30 cellular contexts compared by ENCODE assay signal in genomic region chr15:31082771-31083393, GRCh38. TPM values are rescaled to one million over a fixed set of nuclear protein-coding genes. Genes with fewer than 3 reads are reported as not detected.
DNase-seq lines count a peak whose midpoint lies in the region; ATAC-seq, FAIRE-seq and TF ChIP-seq lines count a peak whose summit lies in the region.
"Had no signal": no experiment of that assay in that cellular context is flagged by ENCODE, and none has a peak within 500 bp of the region (broad histone marks: within the 10 kb centered on the region; RNA-seq: fewer than 3 reads in every experiment).

No MANE protein-coding gene starts in this region.

- no peak for TF ChIP-seq CTCF in pancreas (IDR thresholded peaks at IDR 0.05)
- no peak for TF ChIP-seq CTCF in gastrocnemius medialis (IDR thresholded peaks at IDR 0.05 in 4 of 5, conservative IDR thresholded peaks at IDR 0.05 in 1 of 5)
- TF ChIP-seq CTCF in ovary (IDR thresholded peaks at IDR 0.05) = no peak

- H3K9me3 ChIP-seq in pancreas (no peaks in the 10 kb centered on the region), gastrocnemius medialis (no peaks in the 10 kb centered on the region), ovary (no peaks in the 10 kb centered on the region)
- H3K9me3 ChIP-seq: MG63, tibial artery had no signal

- in situ Hi-C loops in gastrocnemius medialis (cut with MboI; ENCODE audit: low sequenced_read_pairs in 4 of 4) = no loop called here

- no peaks in the 10 kb centered on the region for H3K36me3 ChIP-seq in pancreas
- H3K36me3 ChIP-seq in gastrocnemius medialis = no peaks in the 10 kb centered on the region
- no peaks in the 10 kb centered on the region for H3K36me3 ChIP-seq in ovary
- H3K36me3 ChIP-seq: MG63, tibial artery had no signal

- DNase-seq in DMS79 treated with DMSO at 0.1 percent for 48 hours (lab: John Stamatoyannopoulos, UW) = peak; percentile 17
- DNase-seq in DMS79 (lab: John Stamatoyannopoulos, UW) = no peak
- peak; percentile 39 for DNase-seq in RPMI7951 (ENCODE audit: low read depth)
- DNase-seq in fibroblast of gingiva (ENCODE audit: low read depth) = peak; percentile 23
- DNase-seq in pancreas = no peak
- no peak for DNase-seq in gastrocnemius medialis
- no peak for DNase-seq in ovary
- DNase-seq in inferior parietal cortex (ENCODE audit: extremely low spot score) = no peak
- DNase-seq: activated B cell treated with CpG ODN at 0.5 μM for 24 hours; activated CD4-positive, alpha-beta T cell treated with anti-CD3 and anti-CD28 coated beads, Interleukin-2, amount 50 U/mL, for 48 hours; activated effector memory CD4-positive, alpha-beta T cell treated with Interleukin-2 at 50 U/mL for 16 hours; cortex of kidney; foreskin melanocyte; hippocampal formation; islet precursor cell; MG63; NCI-H1436; NCI-H2171; NCI-H526; retina; stimulated activated CD4-positive, alpha-beta T cell treated with anti-CD3 and anti-CD28 coated beads, Interleukin-4, amount 100 ng/mL, for 1 hour; stimulated activated naive CD4-positive, alpha-beta T cell; tibial artery had no signal

- intact Hi-C loops in pancreas (cut with DNase I) = no loop called here
- intact Hi-C loops in gastrocnemius medialis (cut with DNase I; ENCODE audit: low total_unique reads) = no loop called here
- intact Hi-C loops in ovary (cut with DNase I) = loop anchor here in 1 of 4 donors (10.0 kb wide), 1 partner anchor 78 kb away; no protein-coding TSS in a partner anchor

- no peak overlapping the region for H3K27ac ChIP-seq in pancreas
- H3K27ac ChIP-seq in gastrocnemius medialis = no peak overlapping the region
- H3K27ac ChIP-seq in ovary = no peak overlapping the region
- H3K27ac ChIP-seq: 22Rv1, tibial artery had no signal

- no peak for TF ChIP-seq POLR2A in gastrocnemius medialis (IDR thresholded peaks at IDR 0.05)
- TF ChIP-seq POLR2A in ovary (IDR thresholded peaks at IDR 0.05) = no peak

- H3K27me3 ChIP-seq in pancreas (no peaks in the 10 kb centered on the region), gastrocnemius medialis (peaks cover 0 to 2% (median 0%) of the 10 kb centered on the region in 3 donors), ovary (no peaks in the 10 kb centered on the region)
- H3K27me3 ChIP-seq: MG63 had no signal

- WGBS in pancreas, 2 donors = 56 to 58% methylated on average over 11 of the region's 11 CpGs
- 86 to 90% (median 88%) methylated on average over 11 of the region's 11 CpGs for WGBS in ovary, 3 donors

- ATAC-seq in pancreas = peak in 3 of 4 donors; percentile 14 to 41 (median 34)
- no peak for ATAC-seq in gastrocnemius medialis
- ATAC-seq: SK-N-SH treated with all-trans-retinoic acid at 6 μM for 48 hours had no signal

- TF ChIP-seq EP300 in ovary (IDR thresholded peaks at IDR 0.05) = no peak

- peaks cover 0 to 14% (median 9%) of the 10 kb centered on the region in 3 donors for H3K4me1 ChIP-seq in pancreas
- peaks cover 0 to 6% of the 10 kb centered on the region in 2 donors for H3K4me1 ChIP-seq in gastrocnemius medialis
- no peaks in the 10 kb centered on the region for H3K4me1 ChIP-seq in ovary (ENCODE audit: insufficient read depth)
- H3K4me1 ChIP-seq: tibial artery had no signal

- no peak for FAIRE-seq in pancreas (lab: Jason Lieb, UNC)
- FAIRE-seq: endometrium had no signal

- H3K4me3 ChIP-seq in pancreas (no peak overlapping the region), gastrocnemius medialis (no peak overlapping the region), ovary (no peak overlapping the region)
- H3K4me3 ChIP-seq: lung, MG63, tibial artery had no signal

RNA-seq across cellular contexts. Expression of gene TRPM1, which starts 18.6 kb away (rescaled TPM):
- total RNA-seq in RPMI7951 (2014; rRNA removed; shearing (Covaris generic)) = not detected in 2 replicates
- total RNA-seq in pancreas (under 1 TPM in 1 of 6 donors, not detected in 5; 0.04 TPM), gastrocnemius medialis (not detected), ovary (not detected)
- polyA plus RNA-seq in pancreas (not detected), ovary (under 1 TPM in 1 of 2 donors, not detected in 1; 0.12 TPM)
- total RNA-seq: activated B cell treated with CpG ODN at 0.5 μM for 24 hours, B cell, Calu3, H4, lung had no signal

Comparison
In these comparisons a context has a peak if more than half of its experiments do, and no peak if none do; other contexts are left out.
1. DNase-seq: peak in DMS79 treated with DMSO at 0.1 percent for 48 hours (single experiment), RPMI7951 (single experiment) and fibroblast of gingiva (single experiment); none in DMS79 (single experiment), pancreas (0 of 6), gastrocnemius medialis (0 of 2), ovary (0 of 5) and inferior parietal cortex (single experiment).
2. ATAC-seq: peak in pancreas (3 of 4); none in gastrocnemius medialis (0 of 2).